12 cellular contexts compared by ENCODE assay signal in the genomic region with DNA sequence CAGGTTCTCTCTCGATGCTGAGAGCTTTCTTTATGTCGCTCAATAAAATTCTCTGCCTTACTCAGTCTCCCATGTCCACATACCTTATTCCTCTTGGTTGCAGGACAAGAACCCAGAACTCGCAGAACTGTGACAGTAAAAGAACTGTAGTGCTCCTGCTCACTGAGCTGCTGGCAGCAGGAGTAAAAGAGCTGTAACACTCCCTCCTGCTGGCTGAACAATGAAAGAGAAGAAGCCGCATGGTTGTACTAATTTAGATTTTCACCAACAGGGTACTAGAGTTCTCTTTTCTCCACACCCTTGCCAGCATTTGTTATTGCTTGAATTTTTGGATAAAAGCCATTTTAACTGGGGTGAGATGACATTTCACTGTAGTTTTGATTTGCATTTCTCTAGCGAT.
DNase-seq lines count a peak whose midpoint lies in the region; ATAC-seq, FAIRE-seq and TF ChIP-seq lines count a peak whose summit lies in the region.
"Had no signal": no experiment of that assay in that cellular context is flagged by ENCODE, and none has a peak within 500 bp of the region (broad histone marks: within the 10 kb centered on the region; RNA-seq: fewer than 3 reads in every experiment).

No MANE protein-coding gene starts in this region.

- H2AFZ ChIP-seq in HepG2 (ENCODE audit: low read length): no peak overlapping the region

- POLR2A ChIA-PET in HepG2 (lab: Yijun Ruan, JAX): no interaction called here

- in situ Hi-C loops in HepG2 (cut with HindIII; ENCODE audit: extremely low pct_ligation_motif_present, low pct_unique_long_range_greater_than_20kb): no loop called here
- in situ Hi-C loops in transverse colon (cut with MboI; ENCODE audit: low pct_ligation_motif_present in 1 of 4, low pct_unique_long_range_greater_than_20kb in 1 of 4, low sequenced_read_pairs in 3 of 4): no loop called here

- CTCF ChIA-PET in HepG2 (lab: Yijun Ruan, JAX; ENCODE audit: low intra/inter-chr PET ratio, low total read pairs): no interaction called here

- no peaks in the 10 kb centered on the region for H3K4me1 ChIP-seq in HepG2 (ENCODE audit: insufficient read depth, low read length)
- no peaks in the 10 kb centered on the region for H3K4me1 ChIP-seq in right lobe of liver
- H3K4me1 ChIP-seq in NT2/D1 (ENCODE audit: insufficient read depth, insufficient read length): no peaks in the 10 kb centered on the region
- H3K4me1 ChIP-seq in transverse colon: no peaks in the 10 kb centered on the region
- H3K4me1 ChIP-seq: pancreas had no signal

- H4K20me1 ChIP-seq in HepG2 (ENCODE audit: insufficient read depth, low read length): no peaks in the 10 kb centered on the region

- no peak overlapping the region for H3K4me2 ChIP-seq in HepG2 (ENCODE audit: low read depth, low read length)

- H3K9ac ChIP-seq in HepG2 (ENCODE audit: insufficient read depth, low read depth, low read length) (no peak overlapping the region), NT2/D1 (ENCODE audit: insufficient read length, low read depth) (no peak overlapping the region)

- intact Hi-C loops in HepG2 (cut with micrococcal nuclease; ENCODE audit: unreplicated experiment): loop anchor here (1.0 to 10.0 kb wide), 6 partner anchors 180 to 498 kb away; no protein-coding TSS in a partner anchor
- intact Hi-C loops in right lobe of liver (cut with DNase I): no loop called here
- intact Hi-C loops in sciatic nerve (cut with DNase I): no loop called here
- intact Hi-C loops in transverse colon (cut with DNase I; ENCODE audit: low total_unique reads): no loop called here

- DNase-seq in HepG2 (ENCODE audit: low spot score) (peak; percentile 20), right lobe of liver (no peak), NT2/D1 (ENCODE audit: low read depth, low spot score) (peak; percentile 20), fibroblast of peridontal ligament (ENCODE audit: extremely low read depth) (peak; percentile 49), sciatic nerve (ENCODE audit: low spot score) (no peak), activated gamma-delta T cell treated with Interleukin-2 at 50 U/mL for 16 hours (no peak), transverse colon (no peak)
- DNase-seq: activated T-cell treated with anti-CD3 and anti-CD28 coated beads, Interleukin-2, amount 50 U/mL, for 72 hours; CD8-positive, alpha-beta memory T cell had no signal

- TF ChIP-seq CTCF in HepG2 (CRISPR knock-in tag; IDR thresholded peaks at IDR 0.05) (peak; percentile 54), right lobe of liver (IDR thresholded peaks at IDR 0.05) (no peak), transverse colon (IDR thresholded peaks at IDR 0.05) (no peak)

- no peaks in the 10 kb centered on the region for H3K79me2 ChIP-seq in HepG2 (ENCODE audit: insufficient read depth, low read length)

- 35% methylated on average over 5 of the region's 5 CpGs for WGBS in HepG2 (ENCODE audit: low lambda C conversion rate)
- WGBS in right lobe of liver (ENCODE audit: insufficient coverage, low coverage, low lambda C conversion rate, missing lambda C conversion rate): 92% methylated on average over 4 of the region's 5 CpGs
- WGBS in transverse colon (ENCODE audit: low coverage in 1 of 2), 2 donors: 80 to 83% methylated on average over 3 to 5 of the region's 5 CpGs

- H3K27ac ChIP-seq in HepG2 (ENCODE audit: extremely low read length, insufficient read depth, low read length) (no peak overlapping the region), right lobe of liver (no peak overlapping the region), transverse colon (no peak overlapping the region)
- H3K27ac ChIP-seq: pancreas had no signal

- H3K9me3 ChIP-seq in HepG2 (ENCODE audit: low read length): peaks cover 11% of the 10 kb centered on the region
- H3K9me3 ChIP-seq in right lobe of liver: no peaks in the 10 kb centered on the region
- H3K9me3 ChIP-seq in NT2/D1 (ENCODE audit: insufficient read depth, low read length): no peaks in the 10 kb centered on the region
- no peaks in the 10 kb centered on the region for H3K9me3 ChIP-seq in transverse colon
- H3K9me3 ChIP-seq: pancreas had no signal

- no peaks in the 10 kb centered on the region for H3K36me3 ChIP-seq in HepG2 (replicated peaks in 1 of 2; ENCODE audit: control insufficient read depth in 1 of 2, insufficient read depth in 2 of 2, low read length in 2 of 2)
- no peaks in the 10 kb centered on the region for H3K36me3 ChIP-seq in right lobe of liver
- no peaks in the 10 kb centered on the region for H3K36me3 ChIP-seq in NT2/D1 (ENCODE audit: insufficient read depth, insufficient read length, low read length)
- no peaks in the 10 kb centered on the region for H3K36me3 ChIP-seq in transverse colon
- H3K36me3 ChIP-seq: pancreas had no signal

- no peak for TF ChIP-seq POLR2A in HepG2 (IDR thresholded peaks at IDR 0.05; ENCODE audit: insufficient read depth in 1 of 2, low read depth in 2 of 2, low read length in 2 of 2)
- TF ChIP-seq POLR2A in right lobe of liver (IDR thresholded peaks at IDR 0.05): no peak
- TF ChIP-seq POLR2A in transverse colon (IDR thresholded peaks at IDR 0.05): no peak

- ATAC-seq in HepG2: peak; percentile 75
- ATAC-seq in right lobe of liver: no peak
- ATAC-seq in sciatic nerve: no peak
- no peak for ATAC-seq in GM18861 (IDR thresholded peaks at IDR 0.05; ENCODE audit: unreplicated experiment)
- ATAC-seq: activated T-cell treated with anti-CD3 and anti-CD28 coated beads, Interleukin-2, amount 50 U/mL, for 72 hours; pancreas had no signal

- H3K27me3 ChIP-seq in HepG2 (ENCODE audit: control insufficient read depth in 1 of 2, insufficient read depth in 2 of 2, low read length in 2 of 2) (no peaks in the 10 kb centered on the region), right lobe of liver (no peaks in the 10 kb centered on the region), NT2/D1 (ENCODE audit: insufficient read depth, insufficient read length) (no peaks in the 10 kb centered on the region), transverse colon (no peaks in the 10 kb centered on the region)
- H3K27me3 ChIP-seq: pancreas had no signal

- no peak for FAIRE-seq in HepG2 (lab: Jason Lieb, UNC)
- FAIRE-seq: frontal cortex, pancreas had no signal

- H3K4me3 ChIP-seq in HepG2 (replicated peaks in 1 of 3; ENCODE audit: insufficient read depth in 1 of 3, low read depth in 2 of 3, low read length in 3 of 3) (no peak overlapping the region), right lobe of liver (no peak overlapping the region), NT2/D1 (ENCODE audit: insufficient read length, low read depth) (no peak overlapping the region), transverse colon (no peak overlapping the region)
- H3K4me3 ChIP-seq: pancreas had no signal

- TF ChIP-seq EP300 in HepG2 (IDR thresholded peaks at IDR 0.05; ENCODE audit: low read depth in 2 of 2, low read length in 2 of 2): no peak
- no peak for TF ChIP-seq EP300 in HepG2 (CRISPR knock-in tag; IDR thresholded peaks at IDR 0.05; ENCODE audit: borderline replicate concordance)
- TF ChIP-seq EP300 in transverse colon (IDR thresholded peaks at IDR 0.05; ENCODE audit: low read depth): no peak

- no TSS peak for BruUV-seq in HepG2 (replicated peaks; lab: Mats Ljungman, UMichigan)

- TF ChIP-seq RAD21 in HepG2 (CRISPR knock-in tag; IDR thresholded peaks at IDR 0.05): 0 out of 2 replicates have a peak, but pooled peaks have one; percentile 17

TF ChIP-seq in HepG2, 621 proteins besides CTCF, POLR2A, EP300 and RAD21:
- TF ChIP-seq STAG1 (CRISPR knock-in tag; IDR thresholded peaks at IDR 0.05) (peak; percentile 72), SMC3 (IDR thresholded peaks at IDR 0.05; ENCODE audit: low read length) (peak; percentile 54; the same call in 1 of the 2 replicates)
- TF ChIP-seq, protein P1, sequence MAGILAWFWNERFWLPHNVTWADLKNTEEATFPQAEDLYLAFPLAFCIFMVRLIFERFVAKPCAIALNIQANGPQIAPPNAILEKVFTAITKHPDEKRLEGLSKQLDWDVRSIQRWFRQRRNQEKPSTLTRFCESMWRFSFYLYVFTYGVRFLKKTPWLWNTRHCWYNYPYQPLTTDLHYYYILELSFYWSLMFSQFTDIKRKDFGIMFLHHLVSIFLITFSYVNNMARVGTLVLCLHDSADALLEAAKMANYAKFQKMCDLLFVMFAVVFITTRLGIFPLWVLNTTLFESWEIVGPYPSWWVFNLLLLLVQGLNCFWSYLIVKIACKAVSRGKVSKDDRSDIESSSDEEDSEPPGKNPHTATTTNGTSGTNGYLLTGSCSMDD (CRISPR knock-in tag; IDR thresholded peaks at IDR 0.05): no peak

Comparison
In these comparisons a context has a peak if more than half of its experiments do, and no peak if none do; other contexts are left out.
1. DNase-seq: peak in HepG2 (single experiment), NT2/D1 (single experiment) and fibroblast of peridontal ligament (single experiment); none in right lobe of liver (0 of 3), sciatic nerve (single experiment), activated gamma-delta T cell treated with Interleukin-2 at 50 U/mL for 16 hours (single experiment) and transverse colon (single experiment).